Comparison of ENCODE assay signal across 5 cellular contexts in genomic region chr15:74356050-74356449, GRCh38. TPM values are rescaled to one million over a fixed set of nuclear protein-coding genes. Genes with fewer than 3 reads are reported as not detected.
"Had no signal": no experiment of that assay in that cellular context is flagged by ENCODE, and none has a peak within 500 bp of the region (broad histone marks: within the 10 kb centered on the region; RNA-seq: fewer than 3 reads in every experiment).

No MANE protein-coding gene starts in this region.

RNA-seq across cellular contexts. Expression of gene CYP11A1, which starts 11.4 kb away (rescaled TPM):
- total RNA-seq: dermis blood vessel endothelial cell, glomerular endothelial cell, lung microvascular endothelial cell, myocyte had no signal
- polyA plus RNA-seq: keratinocyte had no signal
